ENCODE assay signal across 1 cellular context in the genomic region with DNA sequence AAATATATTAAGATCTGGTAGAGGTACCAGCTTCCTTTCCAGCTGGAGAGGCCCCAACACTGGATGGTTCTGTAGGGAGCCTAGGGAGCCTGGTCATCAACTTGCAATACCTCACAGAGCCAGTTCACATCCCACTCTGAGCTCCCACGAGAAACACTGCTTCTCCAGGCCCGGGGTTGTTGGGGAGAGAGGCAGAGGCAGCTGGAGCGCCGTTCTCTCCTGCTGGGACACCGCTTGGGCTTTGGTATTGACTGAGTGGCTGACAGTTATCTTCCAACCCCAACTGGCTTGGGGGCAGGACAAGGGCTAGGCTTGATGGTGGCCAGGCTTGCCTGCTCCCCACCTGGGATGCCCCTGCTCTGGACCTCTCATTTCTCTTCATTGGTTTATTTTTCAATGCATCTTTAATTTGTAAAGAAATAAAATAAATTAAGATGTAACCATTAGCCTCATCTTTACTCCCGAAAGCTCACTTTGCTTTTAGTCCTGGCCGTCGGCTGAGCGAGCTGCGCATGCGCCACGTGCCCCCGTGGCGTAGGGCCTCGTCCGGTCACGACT.
TF ChIP-seq lines count a peak whose summit lies in the region.

No MANE protein-coding gene starts in this region.

TF ChIP-seq in K562, 482 proteins besides CTCF, POLR2A, EP300 and RAD21 (continued from another document and continues in another):
- TF ChIP-seq, protein P1, sequence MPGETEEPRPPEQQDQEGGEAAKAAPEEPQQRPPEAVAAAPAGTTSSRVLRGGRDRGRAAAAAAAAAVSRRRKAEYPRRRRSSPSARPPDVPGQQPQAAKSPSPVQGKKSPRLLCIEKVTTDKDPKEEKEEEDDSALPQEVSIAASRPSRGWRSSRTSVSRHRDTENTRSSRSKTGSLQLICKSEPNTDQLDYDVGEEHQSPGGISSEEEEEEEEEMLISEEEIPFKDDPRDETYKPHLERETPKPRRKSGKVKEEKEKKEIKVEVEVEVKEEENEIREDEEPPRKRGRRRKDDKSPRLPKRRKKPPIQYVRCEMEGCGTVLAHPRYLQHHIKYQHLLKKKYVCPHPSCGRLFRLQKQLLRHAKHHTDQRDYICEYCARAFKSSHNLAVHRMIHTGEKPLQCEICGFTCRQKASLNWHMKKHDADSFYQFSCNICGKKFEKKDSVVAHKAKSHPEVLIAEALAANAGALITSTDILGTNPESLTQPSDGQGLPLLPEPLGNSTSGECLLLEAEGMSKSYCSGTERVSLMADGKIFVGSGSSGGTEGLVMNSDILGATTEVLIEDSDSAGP (CRISPR knock-in tag; IDR thresholded peaks at IDR 0.05): no peak
- TF ChIP-seq ZNF217 (CRISPR knock-in tag; IDR thresholded peaks at IDR 0.05): no peak
- TF ChIP-seq ZNF124 (CRISPR knock-in tag; IDR thresholded peaks at IDR 0.05): no peak
- TF ChIP-seq, protein P2, sequence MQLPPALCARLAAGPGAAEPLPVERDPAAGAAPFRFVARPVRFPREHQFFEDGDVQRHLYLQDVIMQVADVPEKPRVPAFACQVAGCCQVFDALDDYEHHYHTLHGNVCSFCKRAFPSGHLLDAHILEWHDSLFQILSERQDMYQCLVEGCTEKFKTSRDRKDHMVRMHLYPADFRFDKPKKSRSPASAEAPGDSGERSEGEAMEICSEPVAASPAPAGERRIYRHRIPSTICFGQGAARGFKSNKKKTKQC (CRISPR knock-in tag; IDR thresholded peaks at IDR 0.05): no peak
- TF ChIP-seq, protein P3, sequence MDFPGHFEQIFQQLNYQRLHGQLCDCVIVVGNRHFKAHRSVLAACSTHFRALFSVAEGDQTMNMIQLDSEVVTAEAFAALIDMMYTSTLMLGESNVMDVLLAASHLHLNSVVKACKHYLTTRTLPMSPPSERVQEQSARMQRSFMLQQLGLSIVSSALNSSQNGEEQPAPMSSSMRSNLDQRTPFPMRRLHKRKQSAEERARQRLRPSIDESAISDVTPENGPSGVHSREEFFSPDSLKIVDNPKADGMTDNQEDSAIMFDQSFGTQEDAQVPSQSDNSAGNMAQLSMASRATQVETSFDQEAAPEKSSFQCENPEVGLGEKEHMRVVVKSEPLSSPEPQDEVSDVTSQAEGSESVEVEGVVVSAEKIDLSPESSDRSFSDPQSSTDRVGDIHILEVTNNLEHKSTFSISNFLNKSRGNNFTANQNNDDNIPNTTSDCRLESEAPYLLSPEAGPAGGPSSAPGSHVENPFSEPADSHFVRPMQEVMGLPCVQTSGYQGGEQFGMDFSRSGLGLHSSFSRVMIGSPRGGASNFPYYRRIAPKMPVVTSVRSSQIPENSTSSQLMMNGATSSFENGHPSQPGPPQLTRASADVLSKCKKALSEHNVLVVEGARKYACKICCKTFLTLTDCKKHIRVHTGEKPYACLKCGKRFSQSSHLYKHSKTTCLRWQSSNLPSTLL (IDR thresholded peaks at IDR 0.05): no peak
- TF ChIP-seq, protein P4, sequence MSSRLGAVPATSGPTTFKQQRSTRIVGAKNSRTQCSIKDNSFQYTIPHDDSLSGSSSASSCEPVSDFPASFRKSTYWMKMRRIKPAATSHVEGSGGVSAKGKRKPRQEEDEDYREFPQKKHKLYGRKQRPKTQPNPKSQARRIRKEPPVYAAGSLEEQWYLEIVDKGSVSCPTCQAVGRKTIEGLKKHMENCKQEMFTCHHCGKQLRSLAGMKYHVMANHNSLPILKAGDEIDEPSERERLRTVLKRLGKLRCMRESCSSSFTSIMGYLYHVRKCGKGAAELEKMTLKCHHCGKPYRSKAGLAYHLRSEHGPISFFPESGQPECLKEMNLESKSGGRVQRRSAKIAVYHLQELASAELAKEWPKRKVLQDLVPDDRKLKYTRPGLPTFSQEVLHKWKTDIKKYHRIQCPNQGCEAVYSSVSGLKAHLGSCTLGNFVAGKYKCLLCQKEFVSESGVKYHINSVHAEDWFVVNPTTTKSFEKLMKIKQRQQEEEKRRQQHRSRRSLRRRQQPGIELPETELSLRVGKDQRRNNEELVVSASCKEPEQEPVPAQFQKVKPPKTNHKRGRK (tag; IDR thresholded peaks at IDR 0.05): no peak
- TF ChIP-seq TCF3 (CRISPR knock-in tag; IDR thresholded peaks at IDR 0.05): peak; percentile 21; the same call in 1 of the 2 replicates
- TF ChIP-seq SMAD3 (CRISPR knock-in tag; conservative IDR thresholded peaks at IDR 0.05): 0 out of 2 replicates have a peak, but pooled peaks have one; percentile 33
- TF ChIP-seq, protein P5, sequence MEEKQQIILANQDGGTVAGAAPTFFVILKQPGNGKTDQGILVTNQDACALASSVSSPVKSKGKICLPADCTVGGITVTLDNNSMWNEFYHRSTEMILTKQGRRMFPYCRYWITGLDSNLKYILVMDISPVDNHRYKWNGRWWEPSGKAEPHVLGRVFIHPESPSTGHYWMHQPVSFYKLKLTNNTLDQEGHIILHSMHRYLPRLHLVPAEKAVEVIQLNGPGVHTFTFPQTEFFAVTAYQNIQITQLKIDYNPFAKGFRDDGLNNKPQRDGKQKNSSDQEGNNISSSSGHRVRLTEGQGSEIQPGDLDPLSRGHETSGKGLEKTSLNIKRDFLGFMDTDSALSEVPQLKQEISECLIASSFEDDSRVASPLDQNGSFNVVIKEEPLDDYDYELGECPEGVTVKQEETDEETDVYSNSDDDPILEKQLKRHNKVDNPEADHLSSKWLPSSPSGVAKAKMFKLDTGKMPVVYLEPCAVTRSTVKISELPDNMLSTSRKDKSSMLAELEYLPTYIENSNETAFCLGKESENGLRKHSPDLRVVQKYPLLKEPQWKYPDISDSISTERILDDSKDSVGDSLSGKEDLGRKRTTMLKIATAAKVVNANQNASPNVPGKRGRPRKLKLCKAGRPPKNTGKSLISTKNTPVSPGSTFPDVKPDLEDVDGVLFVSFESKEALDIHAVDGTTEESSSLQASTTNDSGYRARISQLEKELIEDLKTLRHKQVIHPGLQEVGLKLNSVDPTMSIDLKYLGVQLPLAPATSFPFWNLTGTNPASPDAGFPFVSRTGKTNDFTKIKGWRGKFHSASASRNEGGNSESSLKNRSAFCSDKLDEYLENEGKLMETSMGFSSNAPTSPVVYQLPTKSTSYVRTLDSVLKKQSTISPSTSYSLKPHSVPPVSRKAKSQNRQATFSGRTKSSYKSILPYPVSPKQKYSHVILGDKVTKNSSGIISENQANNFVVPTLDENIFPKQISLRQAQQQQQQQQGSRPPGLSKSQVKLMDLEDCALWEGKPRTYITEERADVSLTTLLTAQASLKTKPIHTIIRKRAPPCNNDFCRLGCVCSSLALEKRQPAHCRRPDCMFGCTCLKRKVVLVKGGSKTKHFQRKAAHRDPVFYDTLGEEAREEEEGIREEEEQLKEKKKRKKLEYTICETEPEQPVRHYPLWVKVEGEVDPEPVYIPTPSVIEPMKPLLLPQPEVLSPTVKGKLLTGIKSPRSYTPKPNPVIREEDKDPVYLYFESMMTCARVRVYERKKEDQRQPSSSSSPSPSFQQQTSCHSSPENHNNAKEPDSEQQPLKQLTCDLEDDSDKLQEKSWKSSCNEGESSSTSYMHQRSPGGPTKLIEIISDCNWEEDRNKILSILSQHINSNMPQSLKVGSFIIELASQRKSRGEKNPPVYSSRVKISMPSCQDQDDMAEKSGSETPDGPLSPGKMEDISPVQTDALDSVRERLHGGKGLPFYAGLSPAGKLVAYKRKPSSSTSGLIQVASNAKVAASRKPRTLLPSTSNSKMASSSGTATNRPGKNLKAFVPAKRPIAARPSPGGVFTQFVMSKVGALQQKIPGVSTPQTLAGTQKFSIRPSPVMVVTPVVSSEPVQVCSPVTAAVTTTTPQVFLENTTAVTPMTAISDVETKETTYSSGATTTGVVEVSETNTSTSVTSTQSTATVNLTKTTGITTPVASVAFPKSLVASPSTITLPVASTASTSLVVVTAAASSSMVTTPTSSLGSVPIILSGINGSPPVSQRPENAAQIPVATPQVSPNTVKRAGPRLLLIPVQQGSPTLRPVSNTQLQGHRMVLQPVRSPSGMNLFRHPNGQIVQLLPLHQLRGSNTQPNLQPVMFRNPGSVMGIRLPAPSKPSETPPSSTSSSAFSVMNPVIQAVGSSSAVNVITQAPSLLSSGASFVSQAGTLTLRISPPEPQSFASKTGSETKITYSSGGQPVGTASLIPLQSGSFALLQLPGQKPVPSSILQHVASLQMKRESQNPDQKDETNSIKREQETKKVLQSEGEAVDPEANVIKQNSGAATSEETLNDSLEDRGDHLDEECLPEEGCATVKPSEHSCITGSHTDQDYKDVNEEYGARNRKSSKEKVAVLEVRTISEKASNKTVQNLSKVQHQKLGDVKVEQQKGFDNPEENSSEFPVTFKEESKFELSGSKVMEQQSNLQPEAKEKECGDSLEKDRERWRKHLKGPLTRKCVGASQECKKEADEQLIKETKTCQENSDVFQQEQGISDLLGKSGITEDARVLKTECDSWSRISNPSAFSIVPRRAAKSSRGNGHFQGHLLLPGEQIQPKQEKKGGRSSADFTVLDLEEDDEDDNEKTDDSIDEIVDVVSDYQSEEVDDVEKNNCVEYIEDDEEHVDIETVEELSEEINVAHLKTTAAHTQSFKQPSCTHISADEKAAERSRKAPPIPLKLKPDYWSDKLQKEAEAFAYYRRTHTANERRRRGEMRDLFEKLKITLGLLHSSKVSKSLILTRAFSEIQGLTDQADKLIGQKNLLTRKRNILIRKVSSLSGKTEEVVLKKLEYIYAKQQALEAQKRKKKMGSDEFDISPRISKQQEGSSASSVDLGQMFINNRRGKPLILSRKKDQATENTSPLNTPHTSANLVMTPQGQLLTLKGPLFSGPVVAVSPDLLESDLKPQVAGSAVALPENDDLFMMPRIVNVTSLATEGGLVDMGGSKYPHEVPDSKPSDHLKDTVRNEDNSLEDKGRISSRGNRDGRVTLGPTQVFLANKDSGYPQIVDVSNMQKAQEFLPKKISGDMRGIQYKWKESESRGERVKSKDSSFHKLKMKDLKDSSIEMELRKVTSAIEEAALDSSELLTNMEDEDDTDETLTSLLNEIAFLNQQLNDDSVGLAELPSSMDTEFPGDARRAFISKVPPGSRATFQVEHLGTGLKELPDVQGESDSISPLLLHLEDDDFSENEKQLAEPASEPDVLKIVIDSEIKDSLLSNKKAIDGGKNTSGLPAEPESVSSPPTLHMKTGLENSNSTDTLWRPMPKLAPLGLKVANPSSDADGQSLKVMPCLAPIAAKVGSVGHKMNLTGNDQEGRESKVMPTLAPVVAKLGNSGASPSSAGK (IDR thresholded peaks at IDR 0.05): peak; percentile 57; the same call in 1 of the 2 replicates
- TF ChIP-seq, protein P6, sequence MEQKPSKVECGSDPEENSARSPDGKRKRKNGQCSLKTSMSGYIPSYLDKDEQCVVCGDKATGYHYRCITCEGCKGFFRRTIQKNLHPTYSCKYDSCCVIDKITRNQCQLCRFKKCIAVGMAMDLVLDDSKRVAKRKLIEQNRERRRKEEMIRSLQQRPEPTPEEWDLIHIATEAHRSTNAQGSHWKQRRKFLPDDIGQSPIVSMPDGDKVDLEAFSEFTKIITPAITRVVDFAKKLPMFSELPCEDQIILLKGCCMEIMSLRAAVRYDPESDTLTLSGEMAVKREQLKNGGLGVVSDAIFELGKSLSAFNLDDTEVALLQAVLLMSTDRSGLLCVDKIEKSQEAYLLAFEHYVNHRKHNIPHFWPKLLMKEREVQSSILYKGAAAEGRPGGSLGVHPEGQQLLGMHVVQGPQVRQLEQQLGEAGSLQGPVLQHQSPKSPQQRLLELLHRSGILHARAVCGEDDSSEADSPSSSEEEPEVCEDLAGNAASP (IDR thresholded peaks at IDR 0.05): no peak
- TF ChIP-seq, protein P7, sequence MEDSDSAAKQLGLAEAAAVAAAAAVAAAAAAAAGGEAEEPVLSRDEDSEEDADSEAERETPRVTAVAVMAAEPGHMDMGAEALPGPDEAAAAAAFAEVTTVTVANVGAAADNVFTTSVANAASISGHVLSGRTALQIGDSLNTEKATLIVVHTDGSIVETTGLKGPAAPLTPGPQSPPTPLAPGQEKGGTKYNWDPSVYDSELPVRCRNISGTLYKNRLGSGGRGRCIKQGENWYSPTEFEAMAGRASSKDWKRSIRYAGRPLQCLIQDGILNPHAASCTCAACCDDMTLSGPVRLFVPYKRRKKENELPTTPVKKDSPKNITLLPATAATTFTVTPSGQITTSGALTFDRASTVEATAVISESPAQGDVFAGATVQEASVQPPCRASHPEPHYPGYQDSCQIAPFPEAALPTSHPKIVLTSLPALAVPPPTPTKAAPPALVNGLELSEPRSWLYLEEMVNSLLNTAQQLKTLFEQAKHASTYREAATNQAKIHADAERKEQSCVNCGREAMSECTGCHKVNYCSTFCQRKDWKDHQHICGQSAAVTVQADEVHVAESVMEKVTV (CRISPR knock-in tag; IDR thresholded peaks at IDR 0.05): no peak
- TF ChIP-seq, protein P8, sequence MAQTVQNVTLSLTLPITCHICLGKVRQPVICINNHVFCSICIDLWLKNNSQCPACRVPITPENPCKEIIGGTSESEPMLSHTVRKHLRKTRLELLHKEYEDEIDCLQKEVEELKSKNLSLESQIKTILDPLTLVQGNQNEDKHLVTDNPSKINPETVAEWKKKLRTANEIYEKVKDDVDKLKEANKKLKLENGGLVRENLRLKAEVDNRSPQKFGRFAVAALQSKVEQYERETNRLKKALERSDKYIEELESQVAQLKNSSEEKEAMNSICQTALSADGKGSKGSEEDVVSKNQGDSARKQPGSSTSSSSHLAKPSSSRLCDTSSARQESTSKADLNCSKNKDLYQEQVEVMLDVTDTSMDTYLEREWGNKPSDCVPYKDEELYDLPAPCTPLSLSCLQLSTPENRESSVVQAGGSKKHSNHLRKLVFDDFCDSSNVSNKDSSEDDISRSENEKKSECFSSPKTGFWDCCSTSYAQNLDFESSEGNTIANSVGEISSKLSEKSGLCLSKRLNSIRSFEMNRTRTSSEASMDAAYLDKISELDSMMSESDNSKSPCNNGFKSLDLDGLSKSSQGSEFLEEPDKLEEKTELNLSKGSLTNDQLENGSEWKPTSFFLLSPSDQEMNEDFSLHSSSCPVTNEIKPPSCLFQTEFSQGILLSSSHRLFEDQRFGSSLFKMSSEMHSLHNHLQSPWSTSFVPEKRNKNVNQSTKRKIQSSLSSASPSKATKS (CRISPR knock-in tag; IDR thresholded peaks at IDR 0.05): no peak; the same call in 1 of the 2 replicates
- no peak for TF ChIP-seq ARHGAP35 (IDR thresholded peaks at IDR 0.05; ENCODE audit: partially characterized antibody)
- TF ChIP-seq, protein P9, sequence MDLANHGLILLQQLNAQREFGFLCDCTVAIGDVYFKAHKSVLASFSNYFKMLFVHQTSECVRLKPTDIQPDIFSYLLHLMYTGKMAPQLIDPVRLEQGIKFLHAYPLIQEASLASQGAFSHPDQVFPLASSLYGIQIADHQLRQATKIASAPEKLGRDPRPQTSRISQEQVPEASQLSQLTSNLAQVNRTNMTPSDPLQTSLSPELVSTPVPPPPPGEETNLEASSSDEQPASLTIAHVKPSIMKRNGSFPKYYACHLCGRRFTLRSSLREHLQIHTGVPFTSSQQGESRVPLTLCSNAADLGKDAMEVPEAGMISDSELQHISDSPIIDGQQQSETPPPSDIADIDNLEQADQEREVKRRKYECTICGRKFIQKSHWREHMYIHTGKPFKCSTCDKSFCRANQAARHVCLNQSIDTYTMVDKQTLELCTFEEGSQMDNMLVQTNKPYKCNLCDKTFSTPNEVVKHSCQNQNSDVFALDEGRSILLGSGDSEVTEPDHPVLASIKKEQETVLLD (IDR thresholded peaks at IDR 0.05): peak; percentile 95
- TF ChIP-seq ZNF3 (CRISPR knock-in tag; IDR thresholded peaks at IDR 0.05): no peak
